15 cellular contexts compared by ENCODE assay signal in the genomic region with DNA sequence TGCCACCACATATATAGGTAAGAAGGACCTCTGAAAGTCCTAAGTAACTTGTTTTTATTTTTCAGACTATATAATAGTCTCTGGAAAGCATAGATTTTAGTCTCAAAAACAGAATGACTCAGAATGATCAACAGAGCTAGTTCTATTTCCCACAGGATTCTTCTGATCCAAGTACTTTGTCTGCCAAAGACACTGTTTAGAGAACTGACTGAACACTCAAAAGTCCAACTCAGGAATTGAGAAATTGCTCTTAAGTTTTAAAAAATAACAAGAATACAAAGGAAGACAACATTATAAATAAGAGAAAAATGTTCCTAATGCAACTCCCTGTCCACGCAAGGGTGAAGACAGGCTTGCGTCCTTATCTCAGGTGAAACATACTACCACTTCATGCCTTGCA. TPM values are rescaled to one million over a fixed set of nuclear protein-coding genes. Genes with fewer than 3 reads are reported as not detected.
DNase-seq lines count a peak whose midpoint lies in the region; ATAC-seq and TF ChIP-seq lines count a peak whose summit lies in the region.
"Had no signal": no experiment of that assay in that cellular context is flagged by ENCODE, and none has a peak within 500 bp of the region (broad histone marks: within the 10 kb centered on the region; RNA-seq: fewer than 3 reads in every experiment).

No MANE protein-coding gene starts in this region.

- H3K27me3 ChIP-seq in esophagus squamous epithelium (no peaks in the 10 kb centered on the region), left lung (no peaks in the 10 kb centered on the region)

- 81% methylated on average over 2 of the region's 2 CpGs for WGBS in esophagus squamous epithelium, 2 donors

- H3K36me3 ChIP-seq in esophagus squamous epithelium (peaks cover 0 to 18% (median 0%) of the 10 kb centered on the region in 3 donors), left lung (peaks cover 0 to 16% of the 10 kb centered on the region in 2 donors)

- no peak overlapping the region for H3K4me3 ChIP-seq in esophagus squamous epithelium
- H3K4me3 ChIP-seq in left lung, result no peak overlapping the region
- H3K4me3 ChIP-seq: GM12878 had no signal

- H3K4me1 ChIP-seq in esophagus squamous epithelium (peaks cover 0 to 18% (median 6%) of the 10 kb centered on the region in 3 donors), left lung (peaks cover 7 to 20% of the 10 kb centered on the region in 2 donors)

- intact Hi-C loops in esophagus squamous epithelium (cut with DNase I) (loop anchor here (10.0 kb wide), 1 partner anchor 65 kb away; no protein-coding TSS in a partner anchor), left lung (cut with DNase I) (loop anchor here in 1 of 2 donors (10.0 kb wide), 1 partner anchor 65 kb away; no protein-coding TSS in a partner anchor)

- TF ChIP-seq POLR2A in esophagus squamous epithelium (IDR thresholded peaks at IDR 0.05), result no peak

- DNase-seq in EH (ENCODE audit: low read depth), result peak; percentile 49
- no peak for DNase-seq in esophagus squamous epithelium (lab: John Stamatoyannopoulos, UW)
- DNase-seq in left lung, result no peak
- DNase-seq in stimulated activated CD4-positive, alpha-beta T cell treated with anti-CD3 and anti-CD28 coated beads, Interleukin-15, amount 100 ng/mL, for 24 hours, result no peak
- no peak for DNase-seq in GM19238 (ENCODE audit: insufficient read length, low spot score)
- DNase-seq: activated gamma-delta T cell; NCI-H1694; NCI-H510A treated with DMSO at 0.1 percent for 48 hours; stimulated activated CD4-positive, alpha-beta T cell treated with anti-CD3 and anti-CD28 coated beads, Interleukin-2, amount 100 ng/mL, for 48 hours; WERI-Rb-1 had no signal

- TF ChIP-seq CTCF in esophagus squamous epithelium (IDR thresholded peaks at IDR 0.05) (no peak), left lung (IDR thresholded peaks at IDR 0.05) (no peak)

- ATAC-seq in left lung, result peak; percentile 21
- ATAC-seq in GM19324 (IDR thresholded peaks at IDR 0.05; ENCODE audit: low FRiP score, unreplicated experiment), result no peak
- no peak for ATAC-seq in GM19351 (IDR thresholded peaks at IDR 0.05; ENCODE audit: unreplicated experiment)
- ATAC-seq: GM12878, SK-N-SH treated with all-trans-retinoic acid at 6 μM for 48 hours had no signal

- H3K27ac ChIP-seq in esophagus squamous epithelium, result peak overlapping the region in 3 of 4 donors; percentile 52 to 71 (median 65)
- H3K27ac ChIP-seq in left lung, result peak overlapping the region; percentile 0 to 27
- peak overlapping the region; percentile 67 for H3K27ac ChIP-seq in temporal lobe (ENCODE audit: low read depth, low read length)
- H3K27ac ChIP-seq: WERI-Rb-1 had no signal

- H3K9me3 ChIP-seq in esophagus squamous epithelium (no peaks in the 10 kb centered on the region), left lung (no peaks in the 10 kb centered on the region)

RNA-seq across cellular contexts. Expression of gene LGMN, which starts 29.0 kb away (rescaled TPM):
- total RNA-seq in esophagus squamous epithelium, result 100 to 1,000 TPM in 1 of 4 donors, 10 to 100 TPM in 3; 42.6 to 107 (median 70.8) TPM
- 100 to 1,000 TPM; 247 to 251 TPM for total RNA-seq in left lung
- 26.1 TPM for total RNA-seq in temporal lobe

Comparison
In these comparisons a context has a peak if more than half of its experiments do, and no peak if none do; other contexts are left out.
1. H3K27ac ChIP-seq: peak in every context shown above with its lines; median percentile 67 in temporal lobe; 65 in esophagus squamous epithelium; 14 in left lung.